In genomic region chr3:195907730-195908438, GRCh38 we compare ENCODE assay signal across 8 cellular contexts. TPM values are rescaled to one million over a fixed set of nuclear protein-coding genes. Genes with fewer than 3 reads are reported as not detected.
DNase-seq lines count a peak whose midpoint lies in the region; ATAC-seq, FAIRE-seq and TF ChIP-seq lines count a peak whose summit lies in the region.

No MANE protein-coding gene starts in this region.

- no peaks in the 10 kb centered on the region for H3K27me3 Mint-ChIP-seq in activated naive CD8-positive, alpha-beta T cell treated with anti-CD3 and anti-CD28 coated beads for 36 hours

- peak overlapping the region; percentile 99 for H3K27ac Mint-ChIP-seq in activated naive CD8-positive, alpha-beta T cell treated with anti-CD3 and anti-CD28 coated beads for 36 hours

- H3K4me3 ChIP-seq in AG04450 (ENCODE audit: low read depth, low read length) = peak overlapping the region; percentile 61
- H3K4me3 ChIP-seq in SK-N-MC = peak overlapping the region; percentile 86
- H3K4me3 ChIP-seq in hepatocyte = peak overlapping the region; percentile 88
- H3K4me3 ChIP-seq in skin epidermis = peak overlapping the region; percentile 56 to 78 (median 74)

- 16% methylated on average over 22 of the region's 23 CpGs for WGBS in hepatocyte (ENCODE audit: low lambda C conversion rate, missing lambda C conversion rate)

- H4K20me1 ChIP-seq in hepatocyte (ENCODE audit: insufficient read depth, poor library complexity, severe bottlenecking) = peaks cover 16% of the 10 kb centered on the region

- H3K36me3 Mint-ChIP-seq in activated naive CD8-positive, alpha-beta T cell treated with anti-CD3 and anti-CD28 coated beads for 36 hours = peaks cover 15% of the 10 kb centered on the region

- ATAC-seq in GM18867 (IDR thresholded peaks at IDR 0.05; ENCODE audit: unreplicated experiment) = peak; percentile 27
- ATAC-seq in HG02870 (IDR thresholded peaks at IDR 0.05; ENCODE audit: unreplicated experiment) = no peak

- H3K4me1 Mint-ChIP-seq in activated naive CD8-positive, alpha-beta T cell treated with anti-CD3 and anti-CD28 coated beads for 36 hours = peaks cover 43% of the 10 kb centered on the region

- H3K36me3 ChIP-seq in SK-N-MC (ENCODE audit: insufficient read depth, low read length) (peaks cover 8% of the 10 kb centered on the region), hepatocyte (replicated peaks; ENCODE audit: insufficient read depth, low read depth) (no peaks in the 10 kb centered on the region)

- FAIRE-seq in HTR-8/SVneo (lab: Jason Lieb, UNC) = no peak

- H3K9me3 Mint-ChIP-seq in activated naive CD8-positive, alpha-beta T cell treated with anti-CD3 and anti-CD28 coated beads for 36 hours = no peaks in the 10 kb centered on the region

- H3K9me2 ChIP-seq in hepatocyte (replicated peaks; ENCODE audit: insufficient read depth) = no peaks in the 10 kb centered on the region

- H3K4me1 ChIP-seq in hepatocyte (ENCODE audit: insufficient read depth) = peaks cover 31% of the 10 kb centered on the region

- H3K4me2 ChIP-seq in hepatocyte = peak overlapping the region; percentile 100

- no peak overlapping the region for H3K27ac ChIP-seq in AG04450 (ENCODE audit: low read depth, low read length)
- no peak overlapping the region for H3K27ac ChIP-seq in SK-N-MC
- peak overlapping the region; percentile 10 for H3K27ac ChIP-seq in hepatocyte
- H3K27ac ChIP-seq in skin epidermis = peak overlapping the region in 20 of 21 experiments; percentile 62 to 95 (median 80)

- H3K79me2 ChIP-seq in hepatocyte = peaks cover 52% of the 10 kb centered on the region

- peak overlapping the region; percentile 84 for H3K4me3 Mint-ChIP-seq in activated naive CD8-positive, alpha-beta T cell treated with anti-CD3 and anti-CD28 coated beads for 36 hours

- TF ChIP-seq CTCF in AG04450 (IDR thresholded peaks at IDR 0.05; ENCODE audit: low read depth, low read length) = no peak
- TF ChIP-seq CTCF in hepatocyte (IDR thresholded peaks at IDR 0.05; ENCODE audit: poor library complexity) = no peak

- H3K9me3 ChIP-seq in AG04450 (ENCODE audit: control insufficient read depth, insufficient read depth, low read length) (no peaks in the 10 kb centered on the region; the same call in 1 of the 2 replicates), SK-N-MC (ENCODE audit: low read depth, low read length) (no peaks in the 10 kb centered on the region), hepatocyte (ENCODE audit: low read depth) (no peaks in the 10 kb centered on the region)

- H3K27me3 ChIP-seq in AG04450 (ENCODE audit: control insufficient read depth, insufficient read depth, low read length) = no peaks in the 10 kb centered on the region
- no peaks in the 10 kb centered on the region for H3K27me3 ChIP-seq in hepatocyte

- peak overlapping the region; percentile 69 for H3K9ac ChIP-seq in SK-N-MC (ENCODE audit: insufficient read length)

- POLR2A ChIA-PET in AG04450 (lab: Yijun Ruan, JAX) = interaction anchor here (0.7 to 1.4 kb wide), 3 partner anchors 13 to 15 kb away, joined by 3 to 4 read pairs (median 3); no protein-coding TSS in a partner anchor

- no peak overlapping the region for H2AFZ ChIP-seq in hepatocyte

- CTCF ChIA-PET in AG04450 (lab: Charles Lee) = interaction anchor here (0.8 to 2.1 kb wide), 2 partner anchors 14 to 46 kb away, joined by 3 to 27 read pairs; no protein-coding TSS in a partner anchor

- DNase-seq in AG04450 (ENCODE audit: low read depth, low spot score) (no peak), HTR-8/SVneo (ENCODE audit: insufficient read length, low spot score) (peak; percentile 12), SK-N-MC (ENCODE audit: low read depth, low spot score) (no peak), hepatocyte (ENCODE audit: low spot score) (peak; percentile 68)
- peak; percentile 62 for DNase-seq in activated naive CD8-positive, alpha-beta T cell treated with anti-CD3 and anti-CD28 coated beads for 36 hours

RNA-seq across cellular contexts. Expression of gene TNK2, which starts 0.5 kb away (rescaled TPM):
- polyA plus RNA-seq in AG04450 (2011; rRNA removed) = 2.7 and 4.4 TPM in 2 replicates
- polyA minus RNA-seq in AG04450 (2011; rRNA and poly(A)+ RNA removed) = 5.4 and 9.1 TPM in 2 replicates
- total RNA-seq in activated naive CD8-positive, alpha-beta T cell treated with anti-CD3 and anti-CD28 coated beads for 36 hours = 10 to 100 TPM; 34.6 to 35.1 TPM
- total RNA-seq in hepatocyte = 9.0 and 11.6 TPM in 2 replicates
- polyA plus RNA-seq in hepatocyte = 5.9 and 6.7 TPM in 2 replicates

Comparison
In these comparisons a context has a peak if more than half of its experiments do, and no peak if none do; other contexts are left out.
1. DNase-seq: peak in HTR-8/SVneo (single experiment), activated naive CD8-positive, alpha-beta T cell treated with anti-CD3 and anti-CD28 coated beads for 36 hours (single experiment) and hepatocyte (single experiment); none in AG04450 (single experiment) and SK-N-MC (single experiment).
2. H3K27ac ChIP-seq: peak in hepatocyte (single experiment) and skin epidermis (20 of 21); none in AG04450 (single experiment) and SK-N-MC (single experiment).
3. Peak in every context shown above with its lines, with median percentiles within 50 percentile points of each other: H3K4me3 ChIP-seq.